36 cellular contexts compared by ENCODE assay signal in the genomic region with DNA sequence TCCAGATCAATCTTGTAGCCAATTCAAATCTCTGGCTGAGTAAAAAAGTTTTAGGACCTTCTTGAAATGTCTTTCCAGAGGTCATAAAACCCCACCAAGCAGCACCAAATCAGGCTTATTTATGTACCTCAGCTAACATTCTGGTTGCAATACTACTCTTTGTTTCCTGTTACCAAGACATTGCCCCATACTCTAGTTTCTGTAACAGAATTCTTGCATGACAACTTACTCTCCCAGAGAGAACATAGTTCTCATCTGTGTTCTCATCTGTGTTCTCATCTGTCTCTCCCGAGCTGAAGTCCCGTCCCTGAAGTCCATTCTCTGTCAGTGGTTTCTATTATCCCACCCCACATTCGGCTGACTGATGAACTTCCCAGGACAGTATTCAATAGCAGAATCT.
"Had no signal": no experiment of that assay in that cellular context is flagged by ENCODE, and none has a peak within 500 bp of the region (broad histone marks: within the 10 kb centered on the region; RNA-seq: fewer than 3 reads in every experiment).

No MANE protein-coding gene starts in this region.

- H3K9me3 ChIP-seq: esophagus muscularis mucosa, gastrocnemius medialis had no signal

- H3K27ac ChIP-seq: brain microvascular endothelial cell, esophagus muscularis mucosa, foreskin keratinocyte, gastrocnemius medialis, heart left ventricle, WERI-Rb-1 had no signal

- H3K27me3 Mint-ChIP-seq: activated B cell treated with CpG ODN at 0.5 μM for 24 hours; activated CD8-positive, alpha-beta memory T cell treated with anti-CD3 and anti-CD28 coated beads, Interleukin-2, amount 10 ng/mL, durations not matched to agents 7 days and 5 days; activated naive CD4-positive, alpha-beta T cell treated with anti-CD3 and anti-CD28 coated beads, Interleukin-2, amount 50 U/mL, for 24 hours; activated naive CD8-positive, alpha-beta T cell treated with anti-CD3 and anti-CD28 coated beads for 36 hours; activated naive CD8-positive, alpha-beta T cell treated with anti-CD3 and anti-CD28 coated beads, Interleukin-2, amount 50 U/mL, for 24 hours; central memory CD8-positive, alpha-beta T cell; effector memory CD8-positive, alpha-beta T cell; T-cell had no signal

- H3K4me1 ChIP-seq: esophagus muscularis mucosa, foreskin keratinocyte, gastrocnemius medialis, heart left ventricle had no signal

- H3K4me3 Mint-ChIP-seq: activated B cell treated with CpG ODN at 0.5 μM for 24 hours; activated CD8-positive, alpha-beta memory T cell treated with anti-CD3 and anti-CD28 coated beads, Interleukin-2, amount 10 ng/mL, durations not matched to agents 7 days and 5 days; activated CD8-positive, alpha-beta T cell treated with anti-CD3 and anti-CD28 coated beads, Interleukin-2, amount 10 ng/mL, durations not matched to agents 7 days and 5 days; activated naive CD4-positive, alpha-beta T cell treated with anti-CD3 and anti-CD28 coated beads for 36 hours; activated naive CD4-positive, alpha-beta T cell treated with anti-CD3 and anti-CD28 coated beads, Interleukin-2, amount 50 U/mL, for 24 hours; activated naive CD8-positive, alpha-beta T cell treated with anti-CD3 and anti-CD28 coated beads for 36 hours; activated naive CD8-positive, alpha-beta T cell treated with anti-CD3 and anti-CD28 coated beads, Interleukin-2, amount 50 U/mL, for 24 hours; activated T-helper 1 cell treated with anti-CD3 and anti-CD28 coated beads, Interleukin-12 subunit alpha, Interleukin-12 subunit beta, Interleukin-2, Interleukin-4 antibody, amounts not matched to agents 30 ng/mL and 10 ng/mL and 1 ng/mL, durations not matched to agents 14 hours and 24 hours and 36 hours; central memory CD8-positive, alpha-beta T cell; effector memory CD8-positive, alpha-beta T cell; T-cell; T-helper 1 cell treated with Interleukin-12 subunit alpha and Interleukin-12 subunit beta and Interleukin-4 antibody, amounts not matched to agents 30 μg/mL and 1 μg/mL, for 36 hours; T-helper 2 cell treated with Interferon-gamma antibody and Interleukin-4, amounts not matched to agents 5 μg/mL and 100 μg/mL, for 36 hours had no signal

- H3K36me3 ChIP-seq: brain microvascular endothelial cell, esophagus muscularis mucosa, gastrocnemius medialis, heart left ventricle, WERI-Rb-1 had no signal

- H3K36me3 Mint-ChIP-seq: activated CD8-positive, alpha-beta memory T cell treated with anti-CD3 and anti-CD28 coated beads, Interleukin-2, amount 10 ng/mL, durations not matched to agents 7 days and 5 days; activated naive CD4-positive, alpha-beta T cell treated with anti-CD3 and anti-CD28 coated beads, Interleukin-2, amount 50 U/mL, for 24 hours; activated naive CD8-positive, alpha-beta T cell treated with anti-CD3 and anti-CD28 coated beads for 36 hours; T-cell had no signal

- H3K4me1 Mint-ChIP-seq: activated B cell treated with CpG ODN at 0.5 μM for 24 hours; activated CD8-positive, alpha-beta memory T cell treated with anti-CD3 and anti-CD28 coated beads, Interleukin-2, amount 10 ng/mL, durations not matched to agents 7 days and 5 days; activated naive CD4-positive, alpha-beta T cell treated with anti-CD3 and anti-CD28 coated beads, Interleukin-2, amount 50 U/mL, for 24 hours; activated naive CD8-positive, alpha-beta T cell treated with anti-CD3 and anti-CD28 coated beads for 36 hours; activated naive CD8-positive, alpha-beta T cell treated with anti-CD3 and anti-CD28 coated beads, Interleukin-2, amount 50 U/mL, for 24 hours; central memory CD8-positive, alpha-beta T cell; T-cell had no signal

- H3K27ac Mint-ChIP-seq: activated B cell treated with CpG ODN at 0.5 μM for 24 hours; activated CD8-positive, alpha-beta memory T cell treated with anti-CD3 and anti-CD28 coated beads, Interleukin-2, amount 10 ng/mL, durations not matched to agents 7 days and 5 days; activated CD8-positive, alpha-beta T cell treated with anti-CD3 and anti-CD28 coated beads, Interleukin-2, amount 10 ng/mL, durations not matched to agents 7 days and 5 days; activated naive CD4-positive, alpha-beta T cell treated with anti-CD3 and anti-CD28 coated beads for 36 hours; activated naive CD4-positive, alpha-beta T cell treated with anti-CD3 and anti-CD28 coated beads, Interleukin-2, amount 50 U/mL, for 24 hours; activated naive CD8-positive, alpha-beta T cell treated with anti-CD3 and anti-CD28 coated beads for 36 hours; activated naive CD8-positive, alpha-beta T cell treated with anti-CD3 and anti-CD28 coated beads, Interleukin-2, amount 50 U/mL, for 24 hours; activated T-helper 1 cell treated with anti-CD3 and anti-CD28 coated beads, Interleukin-12 subunit alpha, Interleukin-12 subunit beta, Interleukin-2, Interleukin-4 antibody, amounts not matched to agents 30 ng/mL and 10 ng/mL and 1 ng/mL, durations not matched to agents 14 hours and 24 hours and 36 hours; activated T-helper 2 cell treated with anti-CD3 and anti-CD28 coated beads, Interferon-gamma antibody, Interleukin-2, Interleukin-4, amounts not matched to agents 10 μg/mL and 5 μg/mL and 100 μg/mL, durations not matched to agents 14 hours and 24 hours and 36 hours; effector memory CD8-positive, alpha-beta T cell; T-cell; T-helper 1 cell treated with Interleukin-12 subunit alpha and Interleukin-12 subunit beta and Interleukin-4 antibody, amounts not matched to agents 30 μg/mL and 1 μg/mL, for 36 hours; T-helper 2 cell treated with Interferon-gamma antibody and Interleukin-4, amounts not matched to agents 5 μg/mL and 100 μg/mL, for 36 hours had no signal

- H3K4me3 ChIP-seq: esophagus muscularis mucosa, gastrocnemius medialis, heart left ventricle had no signal

- DNase-seq: activated B cell treated with CpG ODN at 0.5 μM for 24 hours; activated CD4-positive, alpha-beta T cell treated with anti-CD3 and anti-CD28 coated beads for 48 hours; activated CD4-positive, alpha-beta T cell treated with anti-CD3 and anti-CD28 coated beads, Interleukin-2, amount 50 U/mL, for 1 hour; activated CD4-positive, alpha-beta T cell treated with anti-CD3 and anti-CD28 coated beads, Interleukin-2, amount 50 U/mL, for 48 hours; activated CD8-positive, alpha-beta memory T cell treated with anti-CD3 and anti-CD28 coated beads, Interleukin-2, amount 10 ng/mL, durations not matched to agents 7 days and 5 days; activated CD8-positive, alpha-beta memory T cell treated with anti-CD3 and anti-CD28 coated beads, Interleukin-2, amount 50 U/mL, for 4 hours; activated CD8-positive, alpha-beta T cell treated with anti-CD3 and anti-CD28 coated beads, Interleukin-2, amount 10 ng/mL, durations not matched to agents 7 days and 5 days; activated effector memory CD4-positive, alpha-beta T cell treated with anti-CD3 and anti-CD28 coated beads, Interleukin-2, amount 50 U/mL, for 16 hours; activated naive CD4-positive, alpha-beta T cell treated with anti-CD3 and anti-CD28 coated beads for 36 hours; activated naive CD8-positive, alpha-beta T cell treated with anti-CD3 and anti-CD28 coated beads for 36 hours; activated naive CD8-positive, alpha-beta T cell treated with anti-CD3 and anti-CD28 coated beads, Interleukin-2, amount 50 U/mL, for 24 hours; activated T-cell treated with anti-CD3 and anti-CD28 coated beads, Interleukin-2, amount 50 U/mL, for 1 hour; activated T-cell treated with anti-CD3 and anti-CD28 coated beads, Interleukin-2, amount 50 U/mL, for 48 hours; amniotic stem cell; anterior cingulate cortex; brain microvascular endothelial cell; cortex of kidney; dermis blood vessel endothelial cell; effector CD4-positive, alpha-beta T cell; effector memory CD8-positive, alpha-beta T cell; erythroblast; foreskin keratinocyte; gastrocnemius medialis; glutamatergic neuron; heart left ventricle; T-cell; T1000; WERI-Rb-1 had no signal

- H3K27me3 ChIP-seq: brain microvascular endothelial cell, esophagus muscularis mucosa, foreskin keratinocyte, gastrocnemius medialis, heart left ventricle had no signal

- ATAC-seq: activated CD4-positive, CD25-positive, alpha-beta regulatory T cell treated with anti-CD3 and anti-CD28 coated beads, Interleukin-2, amount 50 U/mL, for 24 hours; activated CD8-positive, alpha-beta memory T cell treated with anti-CD3 and anti-CD28 coated beads, Interleukin-2, amount 10 ng/mL, durations not matched to agents 7 days and 5 days; activated CD8-positive, alpha-beta T cell treated with anti-CD3 and anti-CD28 coated beads, Interleukin-2, amount 10 ng/mL, durations not matched to agents 7 days and 5 days; activated naive CD8-positive, alpha-beta T cell treated with anti-CD3 and anti-CD28 coated beads, Interleukin-2, amount 50 U/mL, for 24 hours; effector memory CD8-positive, alpha-beta T cell; foreskin keratinocyte; gastrocnemius medialis; heart left ventricle; T-cell had no signal
